In the genomic region with DNA sequence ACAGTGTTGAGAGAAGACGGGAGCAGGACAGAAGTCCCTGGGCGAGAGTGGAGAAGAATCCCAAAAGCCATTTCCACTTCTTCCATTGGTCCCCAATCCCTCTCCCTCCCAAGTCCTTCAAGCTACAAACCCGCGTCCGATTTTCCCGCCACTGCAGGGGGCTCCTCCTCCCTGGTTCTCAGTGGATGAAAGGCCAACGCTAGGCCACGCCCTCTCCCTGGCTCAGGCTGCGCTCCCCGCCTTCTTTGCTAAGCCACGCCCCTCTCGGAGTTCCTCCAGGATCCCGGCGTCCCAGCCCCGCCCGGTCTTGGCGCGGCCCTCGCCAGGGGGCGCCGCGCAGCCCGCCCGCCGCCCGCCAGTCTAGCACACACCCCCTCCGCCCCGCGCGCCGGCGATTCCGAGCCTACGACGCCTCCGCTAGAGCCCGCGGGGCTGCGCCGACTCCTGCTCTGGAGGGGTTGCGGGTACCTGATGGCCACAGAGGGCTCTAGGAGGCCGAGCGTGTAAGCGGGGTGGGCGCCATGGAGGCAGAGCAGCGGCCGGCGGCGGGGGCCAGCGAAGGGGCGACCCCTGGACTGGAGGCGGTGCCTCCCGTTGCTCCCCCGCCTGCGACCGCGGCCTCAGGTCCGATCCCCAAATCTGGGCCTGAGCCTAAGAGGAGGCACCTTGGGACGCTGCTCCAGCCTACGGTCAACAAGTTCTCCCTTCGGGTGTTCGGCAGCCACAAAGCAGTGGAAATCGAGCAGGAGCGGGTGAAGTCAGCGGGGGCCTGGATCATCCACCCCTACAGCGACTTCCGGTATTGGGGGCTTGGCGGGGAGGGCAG, we compare ENCODE assay signal across 8 cellular contexts. TPM values are rescaled to one million over a fixed set of nuclear protein-coding genes. Genes with fewer than 3 reads are reported as not detected.
DNase-seq lines count a peak whose midpoint lies in the region; ATAC-seq, FAIRE-seq and TF ChIP-seq lines count a peak whose summit lies in the region.

HCN3 (plus strand) TSS at position 394 of the 826 bp plus-strand sequence; CDS start at position 522, 128 bp downstream.

- peak; percentile 82 for TF ChIP-seq CTCF in HepG2 (CRISPR knock-in tag; IDR thresholded peaks at IDR 0.05)

- TF ChIP-seq RAD21 in HepG2 (CRISPR knock-in tag; IDR thresholded peaks at IDR 0.05) = peak; percentile 91

- peak within 1 kb of the TSS; percentile 100 for H3K4me2 ChIP-seq in BLaER1
- peak within 1 kb of the TSS; percentile 95 for H3K4me2 ChIP-seq in HepG2 (ENCODE audit: low read depth, low read length)

- in situ Hi-C loops in HepG2 (cut with HindIII; ENCODE audit: extremely low pct_ligation_motif_present, low pct_unique_long_range_greater_than_20kb) = loop anchor here (5.0 kb wide), 1 partner anchor 40 kb away; no protein-coding TSS in a partner anchor

- H3K27ac Mint-ChIP-seq in activated CD4-positive, alpha-beta T cell treated with anti-CD3 and anti-CD28 coated beads, Interleukin-2, amount 10 ng/mL, durations not matched to agents 7 days and 5 days = peak within 1 kb of the TSS; percentile 59
- H3K27ac Mint-ChIP-seq in dendritic cell treated with granulocyte-macrophage colony-stimulating factor and Interleukin-4, amounts not matched to agents 40 ng/mL and 50 ng/mL, for 4 days = peak within 1 kb of the TSS; percentile 48

- H3K27me3 ChIP-seq in BLaER1 = no peaks in the 10 kb centered on the region
- no peaks in the 10 kb centered on the region; a peak in 2 of 5 replicates for H3K27me3 ChIP-seq in HepG2 (ENCODE audit: control insufficient read depth in 1 of 2, insufficient read depth in 2 of 2, low read length in 2 of 2)

- ATAC-seq in GM19395 (IDR thresholded peaks at IDR 0.05; ENCODE audit: unreplicated experiment) = peak; percentile 64
- peak; percentile 65 for ATAC-seq in HG03521 (IDR thresholded peaks at IDR 0.05; ENCODE audit: unreplicated experiment)
- ATAC-seq in HepG2 = peak; percentile 79

- H3K9ac ChIP-seq in BLaER1 (peak within 1 kb of the TSS; percentile 73; the same call in 1 of the 2 replicates), HepG2 (ENCODE audit: insufficient read depth, low read depth, low read length) (peak within 1 kb of the TSS; percentile 68)

- H3K36me3 ChIP-seq in BLaER1 (no peaks in the 10 kb centered on the region), HepG2 (replicated peaks in 1 of 2; ENCODE audit: control insufficient read depth in 1 of 2, insufficient read depth in 2 of 2, low read length in 2 of 2) (no peaks in the 10 kb centered on the region; a peak in 1 of 5 replicates)

- intact Hi-C loops in dendritic cell treated with granulocyte-macrophage colony-stimulating factor and Interleukin-4, amounts not matched to agents 40 ng/mL and 50 ng/mL, for 4 days (cut with micrococcal nuclease) = loop anchor here (1.0 to 10.0 kb wide), 3 partner anchors 31 to 578 kb away; partner anchors contain the start of genes FDPS, GON4L and SYT11
- intact Hi-C loops in HepG2 (cut with micrococcal nuclease; ENCODE audit: unreplicated experiment) = loop anchor here (1.0 to 5.0 kb wide), 2 partner anchors 31 to 45 kb away; partner anchors contain the start of genes FDPS and RUSC1

- DNase-seq in NCI-H69 (lab: John Stamatoyannopoulos, UW) = peak; percentile 99
- DNase-seq in activated CD4-positive, alpha-beta T cell treated with anti-CD3 and anti-CD28 coated beads, Interleukin-2, amount 10 ng/mL, durations not matched to agents 7 days and 5 days = peak; percentile 93
- peak; percentile 93 for DNase-seq in HepG2 (ENCODE audit: low spot score)
- DNase-seq in stimulated activated CD4-positive, alpha-beta T cell treated with anti-CD3 and anti-CD28 coated beads, Interleukin-2, amount 100 ng/mL, for 4 hours (ENCODE audit: low read depth) = peak; percentile 93

- H3K27me3 Mint-ChIP-seq in activated CD4-positive, alpha-beta T cell treated with anti-CD3 and anti-CD28 coated beads, Interleukin-2, amount 10 ng/mL, durations not matched to agents 7 days and 5 days = peaks cover 4% of the 10 kb centered on the region
- peaks cover 16% of the 10 kb centered on the region for H3K27me3 Mint-ChIP-seq in dendritic cell treated with granulocyte-macrophage colony-stimulating factor and Interleukin-4, amounts not matched to agents 40 ng/mL and 50 ng/mL, for 4 days

- H3K4me1 ChIP-seq in BLaER1 (peaks cover 34% of the 10 kb centered on the region), HepG2 (ENCODE audit: insufficient read depth, low read length) (peaks cover 44% of the 10 kb centered on the region)

- no peaks in the 10 kb centered on the region for H3K9me3 Mint-ChIP-seq in activated CD4-positive, alpha-beta T cell treated with anti-CD3 and anti-CD28 coated beads, Interleukin-2, amount 10 ng/mL, durations not matched to agents 7 days and 5 days
- H3K9me3 Mint-ChIP-seq in dendritic cell treated with granulocyte-macrophage colony-stimulating factor and Interleukin-4, amounts not matched to agents 40 ng/mL and 50 ng/mL, for 4 days = no peaks in the 10 kb centered on the region

- peaks cover 7% of the 10 kb centered on the region for H3K79me2 ChIP-seq in HepG2 (ENCODE audit: insufficient read depth, low read length)

- H3K9me3 ChIP-seq in BLaER1 (no peaks in the 10 kb centered on the region), HepG2 (ENCODE audit: low read length) (no peaks in the 10 kb centered on the region)

- POLR2A ChIA-PET in activated CD4-positive, alpha-beta T cell treated with anti-CD3 and anti-CD28 coated beads, Interleukin-2, amount 10 ng/mL, durations not matched to agents 7 days and 5 days (lab: Charles Lee) = no interaction called here
- POLR2A ChIA-PET in HepG2 (lab: Yijun Ruan, JAX) = interaction anchor here (0.7 to 2.6 kb wide), 10 partner anchors 11 to 46 kb away, joined by 3 to 10 read pairs (median 6); partner anchors contain the start of genes FDPS and SCAMP3

- 7% methylated on average over 14 of the region's 68 CpGs for WGBS in HepG2 (ENCODE audit: low lambda C conversion rate)

- peak within 1 kb of the TSS; percentile 71 for H3K4me3 Mint-ChIP-seq in activated CD4-positive, alpha-beta T cell treated with anti-CD3 and anti-CD28 coated beads, Interleukin-2, amount 10 ng/mL, durations not matched to agents 7 days and 5 days
- H3K4me3 Mint-ChIP-seq in dendritic cell treated with granulocyte-macrophage colony-stimulating factor and Interleukin-4, amounts not matched to agents 40 ng/mL and 50 ng/mL, for 4 days = peak within 1 kb of the TSS; percentile 86

- TSS peak; percentile 59 for BruUV-seq in HepG2 (replicated peaks; lab: Mats Ljungman, UMichigan)

- TF ChIP-seq POLR2A in HepG2 (IDR thresholded peaks at IDR 0.05; ENCODE audit: insufficient read depth in 1 of 2, low read depth in 2 of 2, low read length in 2 of 2) = no peak

- no peak within 1 kb of the TSS for H3K27ac ChIP-seq in BLaER1
- peak within 1 kb of the TSS; percentile 38 for H3K27ac ChIP-seq in HepG2 (ENCODE audit: extremely low read length, insufficient read depth, low read length)

- no peak for TF ChIP-seq EP300 in HepG2 (IDR thresholded peaks at IDR 0.05; ENCODE audit: low read depth in 2 of 2, low read length in 2 of 2)
- no peak for TF ChIP-seq EP300 in HepG2 (CRISPR knock-in tag; IDR thresholded peaks at IDR 0.05; ENCODE audit: borderline replicate concordance)

- H3K4me3 ChIP-seq in BLaER1 = peak within 1 kb of the TSS; percentile 79
- peak within 1 kb of the TSS; percentile 87 to 97 (median 95) for H3K4me3 ChIP-seq in HepG2 (replicated peaks in 1 of 3; ENCODE audit: insufficient read depth in 1 of 3, low read depth in 2 of 3, low read length in 3 of 3)

- peaks cover 38% of the 10 kb centered on the region for H3K4me1 Mint-ChIP-seq in activated CD4-positive, alpha-beta T cell treated with anti-CD3 and anti-CD28 coated beads, Interleukin-2, amount 10 ng/mL, durations not matched to agents 7 days and 5 days
- peaks cover 36% of the 10 kb centered on the region for H3K4me1 Mint-ChIP-seq in dendritic cell treated with granulocyte-macrophage colony-stimulating factor and Interleukin-4, amounts not matched to agents 40 ng/mL and 50 ng/mL, for 4 days (ENCODE audit: low read depth)

- peaks cover 6% of the 10 kb centered on the region for H3K36me3 Mint-ChIP-seq in activated CD4-positive, alpha-beta T cell treated with anti-CD3 and anti-CD28 coated beads, Interleukin-2, amount 10 ng/mL, durations not matched to agents 7 days and 5 days (ENCODE audit: low read depth)
- peaks cover 13% of the 10 kb centered on the region for H3K36me3 Mint-ChIP-seq in dendritic cell treated with granulocyte-macrophage colony-stimulating factor and Interleukin-4, amounts not matched to agents 40 ng/mL and 50 ng/mL, for 4 days (ENCODE audit: low read depth)

- no peak within 1 kb of the TSS for H2AFZ ChIP-seq in HepG2 (ENCODE audit: low read length)

- H4K20me1 ChIP-seq in BLaER1 (peaks cover 19% of the 10 kb centered on the region), HepG2 (ENCODE audit: insufficient read depth, low read length) (no peaks in the 10 kb centered on the region)

- CTCF ChIA-PET in activated CD4-positive, alpha-beta T cell treated with anti-CD3 and anti-CD28 coated beads, Interleukin-2, amount 10 ng/mL, durations not matched to agents 7 days and 5 days (lab: Charles Lee) = interaction anchor here (0.7 to 7.7 kb wide), 10 partner anchors 11 to 405 kb away, joined by 3 to 48 read pairs (median 4); partner anchors contain the start of gene FDPS
- CTCF ChIA-PET in HepG2 (lab: Yijun Ruan, JAX; ENCODE audit: low intra/inter-chr PET ratio, low total read pairs) = interaction anchor here (2.1 to 2.4 kb wide), 2 partner anchors 31 to 46 kb away, joined by 21 to 35 read pairs; partner anchors contain the start of gene FDPS

- peak; percentile 50 for FAIRE-seq in HepG2 (lab: Jason Lieb, UNC)

RNA-seq across cellular contexts. Expression of gene HCN3, which starts in this region (rescaled TPM):
- total RNA-seq in activated CD4-positive, alpha-beta T cell treated with anti-CD3 and anti-CD28 coated beads, Interleukin-2, amount 10 ng/mL, durations not matched to agents 7 days and 5 days = 1 to 10 TPM; 2.5 to 3.4 TPM
- 1.3 and 2.4 TPM in 2 replicates for total RNA-seq in HepG2 (2016; rRNA removed; fragmentation: Illumina TruSeq; extraction: Trizol)
- 0.44 and 0.51 TPM in 2 replicates for total RNA-seq in HepG2 (2016; cell fraction: cytosol; rRNA removed; fragmentation: Illumina TruSeq; extraction: Trizol; ENCODE audit: low read depth)
- total RNA-seq in HepG2 (2016; cell fraction: insoluble cytoplasmic fraction; rRNA removed; fragmentation: Illumina TruSeq; extraction: Trizol) = 0.77 and 3.4 TPM in 2 replicates
- 0.74 and 0.96 TPM in 2 replicates for total RNA-seq in HepG2 (2016; cell fraction: membrane; rRNA removed; fragmentation: Illumina TruSeq; extraction: Trizol)
- 5.8 and 5.9 TPM in 2 replicates for total RNA-seq in HepG2 (2016; cell fraction: nucleus; rRNA removed; fragmentation: Illumina TruSeq; extraction: Trizol)
- polyA plus RNA-seq in HepG2 (2011; rRNA removed) = 10.2 and 15.0 TPM in 2 replicates
- polyA plus RNA-seq in HepG2 (2011; cell fraction: cytosol; rRNA removed) = 3.4 and 4.0 TPM in 2 replicates
- 55.6 and 56.4 TPM in 2 replicates for polyA plus RNA-seq in HepG2 (2011; cell fraction: nucleus; rRNA removed)
- 6.1 and 7.0 TPM in 2 replicates for polyA plus RNA-seq in HepG2 (2012)
- polyA plus RNA-seq in HepG2 (2016; cell fraction: cytosol; fragmentation: Illumina TruSeq; extraction: Trizol; ENCODE audit: low read depth) = 0.40 TPM in 2 replicates
- polyA plus RNA-seq in HepG2 (2016; cell fraction: insoluble cytoplasmic fraction; fragmentation: Illumina TruSeq; extraction: Trizol; ENCODE audit: low read depth) = 1.1 and 1.3 TPM in 2 replicates
- polyA plus RNA-seq in HepG2 (2016; cell fraction: membrane; fragmentation: Illumina TruSeq; extraction: Trizol; ENCODE audit: low read depth) = 0.72 and 0.85 TPM in 2 replicates
- 18.6 and 19.5 TPM in 2 replicates for polyA plus RNA-seq in HepG2 (2016; cell fraction: nucleus; fragmentation: Illumina TruSeq; extraction: Trizol; ENCODE audit: insufficient read depth, low read depth)
- 17.8 and 35.4 TPM in 2 replicates for polyA minus RNA-seq in HepG2 (2011; rRNA and poly(A)+ RNA removed; ENCODE audit: low replicate concordance)
- 1.4 and 3.0 TPM in 2 replicates for polyA minus RNA-seq in HepG2 (2011; cell fraction: cytosol; rRNA and poly(A)+ RNA removed)
- polyA minus RNA-seq in HepG2 (2011; cell fraction: nucleus; rRNA and poly(A)+ RNA removed) = 8.8 and 11.3 TPM in 2 replicates
